ENCODE assay signal across 8 cellular contexts in the genomic region with DNA sequence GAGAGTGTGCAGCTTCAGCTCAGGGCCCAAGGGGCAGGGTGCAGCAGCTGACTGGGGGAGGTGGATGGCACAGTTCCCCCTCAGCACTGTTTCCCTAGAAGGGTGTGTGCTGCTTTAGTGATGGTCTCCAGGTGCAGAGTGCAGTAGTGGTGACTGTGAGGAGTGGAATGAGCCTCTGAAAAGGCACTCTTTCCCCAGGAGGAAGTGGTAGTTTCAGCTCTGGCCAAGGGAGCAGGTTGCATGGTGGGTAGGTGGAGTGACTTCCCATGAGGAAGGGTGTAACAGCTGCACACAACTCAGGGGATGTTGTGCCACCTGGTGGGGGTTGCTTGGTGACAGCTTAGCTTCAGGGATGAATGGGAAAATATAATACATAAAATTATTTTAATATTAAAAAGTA.
A peak's percentile ranks its signal among the peaks of the same experiment; 100 is the strongest.
DNase-seq lines count a peak whose midpoint lies in the region; ATAC-seq, FAIRE-seq and TF ChIP-seq lines count a peak whose summit lies in the region.

No MANE protein-coding gene starts in this region.

- H3K4me3 ChIP-seq in breast epithelium = no peak overlapping the region

- H3K4me1 ChIP-seq in breast epithelium = no peaks in the 10 kb centered on the region

- peaks cover 5% of the 10 kb centered on the region for H3K36me3 Mint-ChIP-seq in MCF 10A (ENCODE audit: insufficient read depth, unreplicated experiment)
- no peaks in the 10 kb centered on the region for H3K36me3 Mint-ChIP-seq in WTC11
- no peaks in the 10 kb centered on the region for H3K36me3 Mint-ChIP-seq in mesothelial cell of epicardium

- no peak overlapping the region for H3K27ac ChIP-seq in breast epithelium

- TF ChIP-seq POLR2A in breast epithelium (IDR thresholded peaks at IDR 0.05) = no peak

- peaks cover 0 to 7% of the 10 kb centered on the region in 2 donors for H3K9me3 ChIP-seq in breast epithelium

- no peak overlapping the region for H3K27ac Mint-ChIP-seq in MCF 10A (ENCODE audit: low read depth, unreplicated experiment)
- H3K27ac Mint-ChIP-seq in WTC11 = no peak overlapping the region
- H3K27ac Mint-ChIP-seq in mesothelial cell of epicardium = no peak overlapping the region

- H3K27me3 Mint-ChIP-seq in MCF 10A (ENCODE audit: insufficient read depth, unreplicated experiment) = peaks cover 53% of the 10 kb centered on the region
- no peaks in the 10 kb centered on the region for H3K27me3 Mint-ChIP-seq in WTC11 (ENCODE audit: low read depth)
- no peaks in the 10 kb centered on the region for H3K27me3 Mint-ChIP-seq in mesothelial cell of epicardium (ENCODE audit: low read depth)

- peak; percentile 72 for FAIRE-seq in urothelium cell line (lab: Jason Lieb, UNC)

- DNase-seq in MCF 10A (ENCODE audit: unreplicated experiment) = peak; percentile 18
- no peak for DNase-seq in breast epithelium (ENCODE audit: low spot score in 2 of 2)
- peak; percentile 48 for DNase-seq in HT-29 (ENCODE audit: low spot score)
- peak; percentile 32 for DNase-seq in WTC11 (ENCODE audit: low spot score)
- peak; percentile 58 for DNase-seq in urothelium cell line (ENCODE audit: low spot score)
- DNase-seq in mesothelial cell of epicardium (ENCODE audit: low spot score in 2 of 2, unreplicated experiment in 2 of 2) = no peak
- DNase-seq in mucosa of gallbladder (ENCODE audit: low spot score) = no peak

- H3K9me3 Mint-ChIP-seq in MCF 10A (ENCODE audit: unreplicated experiment) = no peaks in the 10 kb centered on the region
- peaks cover 13% of the 10 kb centered on the region for H3K9me3 Mint-ChIP-seq in WTC11
- H3K9me3 Mint-ChIP-seq in mesothelial cell of epicardium = peaks cover 25% of the 10 kb centered on the region

- ATAC-seq in WTC11 (peak; percentile 88), GM21528 (IDR thresholded peaks at IDR 0.05; ENCODE audit: low FRiP score, unreplicated experiment) (no peak)

- POLR2A ChIA-PET in MCF 10A (lab: Yijun Ruan, JAX) = no interaction called here
- POLR2A ChIA-PET in WTC11 (lab: Charles Lee) = no interaction called here

- H3K36me3 ChIP-seq in breast epithelium = no peaks in the 10 kb centered on the region

- TF ChIP-seq CTCF in MCF 10A (IDR thresholded peaks at IDR 0.05; ENCODE audit: unreplicated experiment) (no peak), breast epithelium (IDR thresholded peaks at IDR 0.05) (no peak), WTC11 (IDR thresholded peaks at IDR 0.05) (no peak), mesothelial cell of epicardium (IDR thresholded peaks at IDR 0.05; ENCODE audit: unreplicated experiment) (no peak)

- H3K4me3 Mint-ChIP-seq in MCF 10A (ENCODE audit: unreplicated experiment) (no peak overlapping the region), WTC11 (no peak overlapping the region), mesothelial cell of epicardium (no peak overlapping the region)

- H3K27me3 ChIP-seq in breast epithelium = no peaks in the 10 kb centered on the region

- no peaks in the 10 kb centered on the region for H3K4me1 Mint-ChIP-seq in MCF 10A (ENCODE audit: insufficient read depth, unreplicated experiment)
- peaks cover 3% of the 10 kb centered on the region for H3K4me1 Mint-ChIP-seq in WTC11
- no peaks in the 10 kb centered on the region for H3K4me1 Mint-ChIP-seq in mesothelial cell of epicardium

- CTCF ChIA-PET in MCF 10A (lab: Yijun Ruan, JAX) = interaction anchor here (0.8 to 1.7 kb wide), 6 partner anchors 10 to 187 kb away, joined by 3 to 7 read pairs (median 4); no protein-coding TSS in a partner anchor
- CTCF ChIA-PET in WTC11 (lab: Charles Lee) = interaction anchor here (0.7 to 1.5 kb wide), 8 partner anchors 88 to 186 kb away, joined by 3 to 5 read pairs (median 4); no protein-coding TSS in a partner anchor

- intact Hi-C loops in MCF 10A (cut with micrococcal nuclease) (loop anchor here (1.0 kb wide), 1 partner anchor 108 kb away; no protein-coding TSS in a partner anchor), breast epithelium (cut with DNase I; ENCODE audit: low total_unique reads) (no loop called here)

- BruUV-seq in MCF 10A (replicated peaks; lab: Mats Ljungman, UMichigan) = no TSS peak

TF ChIP-seq in WTC11, 78 proteins besides CTCF, POLR2A, EP300 and RAD21:
- TF ChIP-seq SOX15 (CRISPR knock-in tag; IDR thresholded peaks at IDR 0.05) = no peak
- TF ChIP-seq JUN (CRISPR knock-in tag; IDR thresholded peaks at IDR 0.05) = no peak

Comparison
In these comparisons a context has a peak if more than half of its experiments do, and no peak if none do; other contexts are left out.
1. DNase-seq: peak in MCF 10A (single experiment), HT-29 (single experiment), WTC11 (single experiment) and urothelium cell line (single experiment); none in breast epithelium (0 of 2), mesothelial cell of epicardium (0 of 2) and mucosa of gallbladder (single experiment).